In the genomic region with DNA sequence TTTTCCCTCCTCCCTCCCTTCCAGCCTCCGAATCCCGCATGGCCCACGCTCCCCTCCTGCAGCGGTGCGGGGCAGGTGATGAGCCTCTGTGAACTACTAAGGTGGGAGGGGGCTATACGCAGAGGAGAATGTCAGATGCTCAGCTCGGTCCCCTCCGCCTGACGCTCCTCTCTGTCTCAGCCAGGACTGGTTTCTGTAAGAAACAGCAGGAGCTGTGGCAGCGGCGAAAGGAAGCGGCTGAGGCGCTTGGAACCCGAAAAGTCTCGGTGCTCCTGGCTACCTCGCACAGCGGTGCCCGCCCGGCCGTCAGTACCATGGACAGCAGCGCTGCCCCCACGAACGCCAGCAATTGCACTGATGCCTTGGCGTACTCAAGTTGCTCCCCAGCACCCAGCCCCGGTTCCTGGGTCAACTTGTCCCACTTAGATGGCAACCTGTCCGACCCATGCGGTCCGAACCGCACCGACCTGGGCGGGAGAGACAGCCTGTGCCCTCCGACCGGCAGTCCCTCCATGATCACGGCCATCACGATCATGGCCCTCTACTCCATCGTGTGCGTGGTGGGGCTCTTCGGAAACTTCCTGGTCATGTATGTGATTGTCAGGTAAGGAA, we compare ENCODE assay signal across 9 cellular contexts. TPM values are rescaled to one million over a fixed set of nuclear protein-coding genes. Genes with fewer than 3 reads are reported as not detected.
DNase-seq lines count a peak whose midpoint lies in the region; ATAC-seq and TF ChIP-seq lines count a peak whose summit lies in the region.
"Had no signal": no experiment of that assay in that cellular context is flagged by ENCODE, and none has a peak within 500 bp of the region (broad histone marks: within the 10 kb centered on the region; RNA-seq: fewer than 3 reads in every experiment).

A gene (plus strand): TSS at position 10 of the 612 bp plus-strand sequence. CDS start 305 bp downstream, at position 315.

- H3K4me2 ChIP-seq in neural cell (ENCODE audit: low read length), result peak within 1 kb of the TSS; percentile 37

- peak within 1 kb of the TSS; percentile 50 for H3K9ac ChIP-seq in neural cell (ENCODE audit: low read length)

- H3K9me3 ChIP-seq in ectodermal cell (ENCODE audit: control insufficient read depth, low read length) (no peaks in the 10 kb centered on the region), neural cell (ENCODE audit: low read length) (no peaks in the 10 kb centered on the region), uterus (no peaks in the 10 kb centered on the region)

- no peak within 1 kb of the TSS for H3K27ac ChIP-seq in ectodermal cell (ENCODE audit: insufficient read depth, low read depth, low read length, poor library complexity, severe bottlenecking)
- H3K27ac ChIP-seq in neural cell (ENCODE audit: low read length), result no peak within 1 kb of the TSS
- no peak within 1 kb of the TSS for H3K27ac ChIP-seq in uterus

- DNase-seq in uterus (no peak), dedifferentiated amniotic fluid mesenchymal stem cell (ENCODE audit: extremely low spot score) (no peak), germinal center (ENCODE audit: low spot score) (no peak), T1000 (lab: John Stamatoyannopoulos, UW) (no peak)

- H3K36me3 ChIP-seq in ectodermal cell (ENCODE audit: control insufficient read depth, insufficient read depth, low read length), result no peaks in the 10 kb centered on the region
- no peaks in the 10 kb centered on the region for H3K36me3 ChIP-seq in neural cell (ENCODE audit: insufficient read depth, low read length)
- H3K36me3 ChIP-seq in uterus, result no peaks in the 10 kb centered on the region

- 9 to 11% methylated on average over 38 of the region's 38 CpGs for WGBS in ectodermal cell, 2 experiments

- H4K20me1 ChIP-seq in neural cell (ENCODE audit: insufficient read depth), result no peaks in the 10 kb centered on the region

- TF ChIP-seq POLR2A in uterus (IDR thresholded peaks at IDR 0.05), result no peak

- no peak for TF ChIP-seq CTCF in neural cell (IDR thresholded peaks at IDR 0.05; ENCODE audit: poor library complexity, severe bottlenecking)
- no peak for TF ChIP-seq CTCF in uterus (IDR thresholded peaks at IDR 0.05)

- H3K4me1 ChIP-seq in ectodermal cell (ENCODE audit: control insufficient read depth, insufficient read depth, low read length), result no peaks in the 10 kb centered on the region
- no peaks in the 10 kb centered on the region for H3K4me1 ChIP-seq in uterus

- H3K9me2 ChIP-seq in neural cell (ENCODE audit: insufficient read depth, low read length), result no peaks in the 10 kb centered on the region

- peak within 1 kb of the TSS; percentile 29 for H2AFZ ChIP-seq in neural cell (ENCODE audit: low read depth, low read length)

- ATAC-seq in GM19463 (IDR thresholded peaks at IDR 0.05; ENCODE audit: unreplicated experiment), result peak; percentile 57

- H3K4me3 ChIP-seq in ectodermal cell (ENCODE audit: insufficient read depth, low read depth, low read length) (peak within 1 kb of the TSS; percentile 18), neural cell (ENCODE audit: low read length) (peak within 1 kb of the TSS; percentile 72), uterus (no peak within 1 kb of the TSS)

- H3K79me2 ChIP-seq in neural cell (replicated peaks; ENCODE audit: insufficient read depth, low read length), result no peaks in the 10 kb centered on the region

- TF ChIP-seq RAD21 in neural cell (conservative IDR thresholded peaks at IDR 0.05), result peak; percentile 52

- no peak for TF ChIP-seq EP300 in neural cell (conservative IDR thresholded peaks at IDR 0.05; ENCODE audit: poor library complexity, severe bottlenecking)

- H3F3A ChIP-seq in neural cell (ENCODE audit: insufficient read depth, low read length, poor library complexity, severe bottlenecking), result no peaks in the 10 kb centered on the region

- H3K27me3 ChIP-seq in ectodermal cell (ENCODE audit: control insufficient read depth, insufficient read depth, low read length, poor library complexity, severe bottlenecking) (peaks cover 15% of the 10 kb centered on the region), neural cell (ENCODE audit: insufficient read depth, low read depth, low read length) (peaks cover 34% of the 10 kb centered on the region), uterus (no peaks in the 10 kb centered on the region)

- intact Hi-C loops in uterus (cut with DNase I; ENCODE audit: low total_unique reads), result no loop called here

TF ChIP-seq in PFSK-1, 5 proteins besides CTCF, POLR2A, EP300 and RAD21:
- TF ChIP-seq POLR2AphosphoS5 (IDR thresholded peaks at IDR 0.05; ENCODE audit: low read depth, low read length), result no peak
- TF ChIP-seq, protein P1, sequence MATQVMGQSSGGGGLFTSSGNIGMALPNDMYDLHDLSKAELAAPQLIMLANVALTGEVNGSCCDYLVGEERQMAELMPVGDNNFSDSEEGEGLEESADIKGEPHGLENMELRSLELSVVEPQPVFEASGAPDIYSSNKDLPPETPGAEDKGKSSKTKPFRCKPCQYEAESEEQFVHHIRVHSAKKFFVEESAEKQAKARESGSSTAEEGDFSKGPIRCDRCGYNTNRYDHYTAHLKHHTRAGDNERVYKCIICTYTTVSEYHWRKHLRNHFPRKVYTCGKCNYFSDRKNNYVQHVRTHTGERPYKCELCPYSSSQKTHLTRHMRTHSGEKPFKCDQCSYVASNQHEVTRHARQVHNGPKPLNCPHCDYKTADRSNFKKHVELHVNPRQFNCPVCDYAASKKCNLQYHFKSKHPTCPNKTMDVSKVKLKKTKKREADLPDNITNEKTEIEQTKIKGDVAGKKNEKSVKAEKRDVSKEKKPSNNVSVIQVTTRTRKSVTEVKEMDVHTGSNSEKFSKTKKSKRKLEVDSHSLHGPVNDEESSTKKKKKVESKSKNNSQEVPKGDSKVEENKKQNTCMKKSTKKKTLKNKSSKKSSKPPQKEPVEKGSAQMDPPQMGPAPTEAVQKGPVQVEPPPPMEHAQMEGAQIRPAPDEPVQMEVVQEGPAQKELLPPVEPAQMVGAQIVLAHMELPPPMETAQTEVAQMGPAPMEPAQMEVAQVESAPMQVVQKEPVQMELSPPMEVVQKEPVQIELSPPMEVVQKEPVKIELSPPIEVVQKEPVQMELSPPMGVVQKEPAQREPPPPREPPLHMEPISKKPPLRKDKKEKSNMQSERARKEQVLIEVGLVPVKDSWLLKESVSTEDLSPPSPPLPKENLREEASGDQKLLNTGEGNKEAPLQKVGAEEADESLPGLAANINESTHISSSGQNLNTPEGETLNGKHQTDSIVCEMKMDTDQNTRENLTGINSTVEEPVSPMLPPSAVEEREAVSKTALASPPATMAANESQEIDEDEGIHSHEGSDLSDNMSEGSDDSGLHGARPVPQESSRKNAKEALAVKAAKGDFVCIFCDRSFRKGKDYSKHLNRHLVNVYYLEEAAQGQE (IDR thresholded peaks at IDR 0.05; ENCODE audit: insufficient read depth in 1 of 2, low read depth in 2 of 2, low read length in 2 of 2), result peak; percentile 97 to 98
TF ChIP-seq in PFSK-1: peak in this region for 1.

TF ChIP-seq in neural cell, 6 proteins besides CTCF, POLR2A, EP300 and RAD21:
- TF ChIP-seq SMC3 (conservative IDR thresholded peaks at IDR 0.05; ENCODE audit: poor library complexity), result peak; percentile 51
- TF ChIP-seq, protein P1 (IDR thresholded peaks at IDR 0.05; ENCODE audit: borderline replicate concordance), result peak; percentile 94
- TF ChIP-seq POLR2AphosphoS5 (IDR thresholded peaks at IDR 0.05), result no peak

RNA-seq across cellular contexts. Expression of the gene that starts here (rescaled TPM):
- not detected for polyA plus RNA-seq in PFSK-1 (2012; ENCODE audit: insufficient read length, low read depth)
- not detected for polyA plus RNA-seq in ectodermal cell (2013, experiment 1 of 4)
- polyA plus RNA-seq in ectodermal cell (2013, experiment 2 of 4), result not detected
- polyA plus RNA-seq in ectodermal cell (2013, experiment 3 of 4), result not detected
- polyA plus RNA-seq in ectodermal cell (2013, experiment 4 of 4), result not detected
- polyA plus RNA-seq in neural cell, result 1.5 and 1.9 TPM in 2 replicates
- polyA minus RNA-seq in neural cell, result 4.4 and 4.7 TPM in 2 replicates
- total RNA-seq in uterus, result under 1 TPM in 1 of 4 donors, not detected in 3; 0.14 TPM
- total RNA-seq: subcutaneous adipose tissue had no signal

Comparison
In these comparisons a context has a peak if more than half of its experiments do, and no peak if none do; other contexts are left out.
1. H3K4me3 ChIP-seq: peak in ectodermal cell (single experiment) and neural cell (single experiment); none in uterus (0 of 2).